26 cellular contexts compared by ENCODE assay signal in the genomic region with DNA sequence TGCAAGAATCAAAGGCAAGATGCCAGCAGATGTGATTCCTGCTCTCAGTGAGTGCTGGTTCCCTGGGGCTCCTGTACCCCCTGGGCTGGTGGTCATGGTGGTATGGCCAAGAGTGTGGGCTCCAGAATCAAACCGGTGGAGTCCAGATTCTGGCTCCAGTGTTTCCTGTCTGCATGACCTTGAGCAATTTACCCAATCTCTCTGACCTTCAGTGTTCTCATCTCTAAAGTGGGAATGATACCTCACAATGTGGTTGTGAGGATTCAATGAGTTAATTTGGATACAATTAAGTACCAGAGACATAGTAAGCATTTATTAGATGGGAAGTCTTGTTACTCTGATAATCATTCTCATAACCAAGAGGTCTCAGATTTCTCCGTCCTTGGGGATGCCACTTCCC.
"Had no signal": no experiment of that assay in that cellular context is flagged by ENCODE, and none has a peak within 500 bp of the region (broad histone marks: within the 10 kb centered on the region; RNA-seq: fewer than 3 reads in every experiment).

No MANE protein-coding gene starts in this region.

- FAIRE-seq: colon, kidney had no signal

- H3K27me3 ChIP-seq: dorsolateral prefrontal cortex, foreskin keratinocyte, gastroesophageal sphincter, heart left ventricle, hepatocyte, ovary, suprapubic skin, transverse colon, upper lobe of right lung, uterus had no signal

- H3K79me2 ChIP-seq: hepatocyte had no signal

- H3K4me1 ChIP-seq: foreskin keratinocyte, heart left ventricle, suprapubic skin, transverse colon, upper lobe of right lung, uterus had no signal

- H3K4me3 ChIP-seq: dorsolateral prefrontal cortex, gastroesophageal sphincter, heart left ventricle, hepatocyte, lung, ovary, psoas muscle, skin epidermis, suprapubic skin, transverse colon, upper lobe of right lung, uterus had no signal

- H3K27ac ChIP-seq: dorsolateral prefrontal cortex, epithelial cell of prostate, foreskin keratinocyte, gastroesophageal sphincter, heart left ventricle, hepatocyte, ovary, psoas muscle, skin epidermis, suprapubic skin, transverse colon, upper lobe of right lung, uterus had no signal

- H3K9me3 ChIP-seq: gastroesophageal sphincter, ovary, psoas muscle, suprapubic skin, transverse colon, upper lobe of right lung, uterus had no signal

- H2AFZ ChIP-seq: hepatocyte had no signal

- DNase-seq: dorsolateral prefrontal cortex; effector CD8-positive, alpha-beta T cell; endodermal cell; foreskin keratinocyte; heart left ventricle; kidney; naive thymus-derived CD4-positive, alpha-beta T cell; nucleus accumbens; ovary; posterior cingulate gyrus; psoas muscle; stimulated activated CD4-positive, alpha-beta T cell treated with anti-CD3 and anti-CD28 coated beads, Interleukin-15, amount 100 ng/mL, for 24 hours; stimulated activated CD4-positive, alpha-beta T cell treated with anti-CD3 and anti-CD28 coated beads, Interleukin-2, amount 100 ng/mL, for 48 hours; stimulated activated naive CD4-positive, alpha-beta T cell; stimulated activated naive CD8-positive, alpha-beta T cell treated with anti-CD3 and anti-CD28 coated beads, Interleukin-15, amount 100 ng/mL, for 72 hours; transverse colon; upper lobe of right lung; uterus had no signal

- ATAC-seq: esophagus mucosa; foreskin keratinocyte; gastroesophageal sphincter; naive thymus-derived CD4-positive, alpha-beta T cell; stimulated activated naive CD8-positive, alpha-beta T cell treated with anti-CD3 and anti-CD28 coated beads, Interleukin-15, amount 100 ng/mL, for 72 hours had no signal

- H3K36me3 ChIP-seq: gastroesophageal sphincter, heart left ventricle, ovary, suprapubic skin, transverse colon, upper lobe of right lung, uterus had no signal

- H3K4me2 ChIP-seq: hepatocyte had no signal
